26 cellular contexts compared by ENCODE assay signal in the genomic region with DNA sequence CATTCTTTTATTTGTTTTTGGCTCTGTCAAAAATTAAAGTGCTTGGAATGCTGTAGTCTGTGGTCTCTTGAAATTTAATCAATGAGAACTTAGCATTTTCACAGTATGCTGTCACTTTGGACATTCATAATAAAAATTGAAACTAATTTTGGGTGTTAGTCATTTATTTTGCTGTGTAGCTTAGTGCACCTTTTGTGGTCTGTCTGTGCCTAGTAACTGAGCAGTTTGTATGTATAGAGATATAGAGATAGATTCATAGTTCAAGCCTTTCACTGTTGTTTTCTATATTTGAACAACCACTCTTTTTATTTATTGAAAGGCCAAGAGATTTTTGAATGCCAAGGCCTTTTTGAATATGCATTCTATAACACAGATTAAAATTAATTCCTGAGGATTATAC.
"Had no signal": no experiment of that assay in that cellular context is flagged by ENCODE, and none has a peak within 500 bp of the region (broad histone marks: within the 10 kb centered on the region; RNA-seq: fewer than 3 reads in every experiment).

No MANE protein-coding gene starts in this region.

- H3K27ac ChIP-seq: left lung, ovary, right atrium auricular region, right lobe of liver, tibial nerve, uterus had no signal

- H3K4me3 ChIP-seq: left lung, lung, ovary, right atrium auricular region, right lobe of liver, smooth muscle cell, tibial nerve, uterus had no signal

- DNase-seq: hypothalamus; immature natural killer cell; kidney; left colon; left lung; mesendoderm; naive B cell; natural killer cell; nephron progenitor cell; ovary; right lobe of liver; stimulated activated CD4-positive, alpha-beta T cell treated with anti-CD3 and anti-CD28 coated beads, Interleukin-1b, Interleukin-23, amount 100 ng/mL, for 48 hours; stimulated activated CD4-positive, alpha-beta T cell treated with anti-CD3 and anti-CD28 coated beads, Interleukin-2, amount 100 ng/mL, for 48 hours; stimulated activated CD4-positive, alpha-beta T cell treated with anti-CD3 and anti-CD28 coated beads, Interleukin-4, amount 100 ng/mL, for 4 hours; stimulated activated CD8-positive, alpha-beta memory T cell treated with anti-CD3 and anti-CD28 coated beads, Interleukin-4, amount 100 ng/mL, for 48 hours; stimulated activated naive B cell treated with anti-CD40 and anti-IgM and Interleukin-4, amounts not matched to agents 10 μg/mL and 1 μg/mL and 100 μg/mL, for 72 hours; substantia nigra; uterus had no signal

- H3K4me3 Mint-ChIP-seq: immature natural killer cell; mesothelial cell of epicardium; naive B cell; natural killer cell; nephron progenitor cell; stimulated activated naive B cell treated with anti-CD40 and anti-IgM and Interleukin-4, amounts not matched to agents 10 μg/mL and 1 μg/mL and 100 μg/mL, for 72 hours; stimulated activated naive CD8-positive, alpha-beta T cell treated with anti-CD3 and anti-CD28 coated beads, Interleukin-15, Interleukin-2, amounts not matched to agents 100 ng/mL and 50 ng/mL, for 24 hours; type B pancreatic cell had no signal

- H3K4me1 Mint-ChIP-seq: immature natural killer cell; mesothelial cell of epicardium; naive B cell; stimulated activated naive B cell treated with anti-CD40 and anti-IgM and Interleukin-4, amounts not matched to agents 10 μg/mL and 1 μg/mL and 100 μg/mL, for 72 hours had no signal

- ATAC-seq: left colon; left lung; natural killer cell; right lobe of liver; stimulated activated naive B cell treated with anti-CD40 and anti-IgM and Interleukin-4, amounts not matched to agents 10 μg/mL and 1 μg/mL and 100 μg/mL, for 72 hours had no signal

- H3K27me3 Mint-ChIP-seq: naive B cell; progenitor cell of endocrine pancreas; stimulated activated naive B cell treated with anti-CD40 and anti-IgM and Interleukin-4, amounts not matched to agents 10 μg/mL and 1 μg/mL and 100 μg/mL, for 72 hours; stimulated activated naive CD8-positive, alpha-beta T cell treated with anti-CD3 and anti-CD28 coated beads, Interleukin-15, Interleukin-2, amounts not matched to agents 100 ng/mL and 50 ng/mL, for 24 hours; type B pancreatic cell had no signal

- H3K4me2 ChIP-seq: smooth muscle cell had no signal

- H3K36me3 Mint-ChIP-seq: natural killer cell, type B pancreatic cell had no signal

- H3K9me3 ChIP-seq: left lung, ovary, right atrium auricular region, right lobe of liver, tibial nerve, uterus had no signal

- H3K36me3 ChIP-seq: ovary, right lobe of liver, uterus had no signal

- H3K9me3 Mint-ChIP-seq: immature natural killer cell; mesothelial cell of epicardium; naive B cell; natural killer cell; nephron progenitor cell; stimulated activated naive B cell treated with anti-CD40 and anti-IgM and Interleukin-4, amounts not matched to agents 10 μg/mL and 1 μg/mL and 100 μg/mL, for 72 hours; stimulated activated naive CD8-positive, alpha-beta T cell treated with anti-CD3 and anti-CD28 coated beads, Interleukin-15, Interleukin-2, amounts not matched to agents 100 ng/mL and 50 ng/mL, for 24 hours; type B pancreatic cell had no signal

- H3K27ac Mint-ChIP-seq: immature natural killer cell; mesothelial cell of epicardium; naive B cell; natural killer cell; progenitor cell of endocrine pancreas; stimulated activated naive B cell treated with anti-CD40 and anti-IgM and Interleukin-4, amounts not matched to agents 10 μg/mL and 1 μg/mL and 100 μg/mL, for 72 hours; stimulated activated naive CD8-positive, alpha-beta T cell treated with anti-CD3 and anti-CD28 coated beads, Interleukin-15, Interleukin-2, amounts not matched to agents 100 ng/mL and 50 ng/mL, for 24 hours; type B pancreatic cell had no signal

- H3K4me1 ChIP-seq: left lung, right atrium auricular region, right lobe of liver, uterus had no signal

- H3K27me3 ChIP-seq: left lung, ovary, right atrium auricular region, right lobe of liver, tibial nerve, uterus had no signal
